ENCODE assay signal across 11 cellular contexts in genomic region chr1:34781071-34781843, GRCh38. TPM values are rescaled to one million over a fixed set of nuclear protein-coding genes. Genes with fewer than 3 reads are reported as not detected.
DNase-seq lines count a peak whose midpoint lies in the region; ATAC-seq and TF ChIP-seq lines count a peak whose summit lies in the region.
"Had no signal": no experiment of that assay in that cellular context is flagged by ENCODE, and none has a peak within 500 bp of the region (broad histone marks: within the 10 kb centered on the region; RNA-seq: fewer than 3 reads in every experiment).

Gene GJB3 (plus strand): TSS chr1:34781214. CDS start chr1:34784763, 3,549 bp downstream.

- DNase-seq in CD8-positive, alpha-beta T cell: no peak
- DNase-seq in NCI-H774 (lab: John Stamatoyannopoulos, UW) (peak; percentile 11), posterior vena cava (ENCODE audit: low spot score) (peak; percentile 70), MV-4-11 (lab: John Stamatoyannopoulos, UW) (no peak), immature natural killer cell (no peak)
- DNase-seq: NCI-H226; stimulated activated CD4-positive, alpha-beta T cell treated with anti-CD3 and anti-CD28 coated beads, Interleukin-4, amount 100 ng/mL, for 24 hours had no signal

- H3K9me3 Mint-ChIP-seq in CD8-positive, alpha-beta T cell: no peaks in the 10 kb centered on the region
- no peaks in the 10 kb centered on the region for H3K9me3 Mint-ChIP-seq in immature natural killer cell
- H3K9me3 Mint-ChIP-seq: dendritic cell treated with granulocyte-macrophage colony-stimulating factor and Interleukin-4, amounts not matched to agents 40 ng/mL and 50 ng/mL, for 4 days had no signal

- POLR2A ChIA-PET in CD8-positive, alpha-beta T cell (lab: Charles Lee): no interaction called here

- H3K4me1 ChIP-seq in CD8-positive, alpha-beta T cell (ENCODE audit: insufficient read depth, low read length): no peaks in the 10 kb centered on the region

- CTCF ChIA-PET in CD8-positive, alpha-beta T cell (lab: Charles Lee): interaction anchor here (1.1 kb wide), 1 partner anchor 71 kb away, joined by 3 read pairs; no protein-coding TSS in a partner anchor

- H3K4me3 ChIP-seq in CD8-positive, alpha-beta T cell (ENCODE audit: low read depth, low read length): no peak within 1 kb of the TSS

- no peak within 1 kb of the TSS for H3K27ac Mint-ChIP-seq in CD8-positive, alpha-beta T cell
- no peak within 1 kb of the TSS for H3K27ac Mint-ChIP-seq in immature natural killer cell
- H3K27ac Mint-ChIP-seq: dendritic cell treated with granulocyte-macrophage colony-stimulating factor and Interleukin-4, amounts not matched to agents 40 ng/mL and 50 ng/mL, for 4 days had no signal

- TF ChIP-seq CTCF in CD8-positive, alpha-beta T cell (IDR thresholded peaks at IDR 0.05): no peak

- no peak for ATAC-seq in CD8-positive, alpha-beta T cell
- ATAC-seq in esophagus mucosa (peak; percentile 49), GM19351 (IDR thresholded peaks at IDR 0.05; ENCODE audit: unreplicated experiment) (no peak), HG03039 (IDR thresholded peaks at IDR 0.05; ENCODE audit: unreplicated experiment) (no peak)

- H3K9me3 ChIP-seq in CD8-positive, alpha-beta T cell (ENCODE audit: low read length): no peaks in the 10 kb centered on the region

- peaks cover 2% of the 10 kb centered on the region for H3K4me1 Mint-ChIP-seq in CD8-positive, alpha-beta T cell (ENCODE audit: low read depth)
- peaks cover 0 to 1% of the 10 kb centered on the region in 2 donors for H3K4me1 Mint-ChIP-seq in immature natural killer cell

- H3K27me3 ChIP-seq in CD8-positive, alpha-beta T cell (ENCODE audit: insufficient read depth, low read length): peaks cover 9% of the 10 kb centered on the region

- no peaks in the 10 kb centered on the region for H3K36me3 ChIP-seq in CD8-positive, alpha-beta T cell (ENCODE audit: insufficient read depth, low read length)

- H3K36me3 Mint-ChIP-seq in CD8-positive, alpha-beta T cell: no peaks in the 10 kb centered on the region
- H3K36me3 Mint-ChIP-seq in immature natural killer cell: no peaks in the 10 kb centered on the region

- H3K4me3 Mint-ChIP-seq in CD8-positive, alpha-beta T cell: peak within 1 kb of the TSS; percentile 29
- peak within 1 kb of the TSS in 1 of 5 donors; percentile 4 for H3K4me3 Mint-ChIP-seq in immature natural killer cell
- H3K4me3 Mint-ChIP-seq: dendritic cell treated with granulocyte-macrophage colony-stimulating factor and Interleukin-4, amounts not matched to agents 40 ng/mL and 50 ng/mL, for 4 days had no signal

- peaks cover 50% of the 10 kb centered on the region for H3K27me3 Mint-ChIP-seq in CD8-positive, alpha-beta T cell (ENCODE audit: low read depth)
- H3K27me3 Mint-ChIP-seq in immature natural killer cell (ENCODE audit: low read depth in 3 of 3): peaks cover 4 to 25% (median 9%) of the 10 kb centered on the region in 3 donors

- no peak within 1 kb of the TSS for H3K27ac ChIP-seq in CD8-positive, alpha-beta T cell (ENCODE audit: low read depth, low read length)

- intact Hi-C loops in CD8-positive, alpha-beta T cell (cut with DNase I, micrococcal nuclease): no loop called here
- intact Hi-C loops in posterior vena cava (cut with DNase I): no loop called here

RNA-seq across cellular contexts. Expression of gene GJB3, which starts in this region (rescaled TPM):
- not detected for total RNA-seq in CD8-positive, alpha-beta T cell
- total RNA-seq in esophagus mucosa (61.7 TPM), posterior vena cava (not detected)
- polyA plus RNA-seq in immature natural killer cell: not detected

Comparison
In these comparisons a context has a peak if more than half of its experiments do, and no peak if none do; other contexts are left out.
1. RNA of gene GJB3 (total RNA-seq): 61.7 TPM in esophagus mucosa (single experiment); not detected in posterior vena cava and not detected in CD8-positive, alpha-beta T cell; every median in the first group is over 10 times any median in the second.
2. Peak in DNase-seq in posterior vena cava; RNA of the gene not detected or under 1 TPM.